Comparison of ENCODE assay signal across 22 cellular contexts in genomic region chr17:18360518-18360917, GRCh38. TPM values are rescaled to one million over a fixed set of nuclear protein-coding genes. Genes with fewer than 3 reads are reported as not detected.
DNase-seq lines count a peak whose midpoint lies in the region; ATAC-seq, FAIRE-seq and TF ChIP-seq lines count a peak whose summit lies in the region.
"Had no signal": no experiment of that assay in that cellular context is flagged by ENCODE, and none has a peak within 500 bp of the region (broad histone marks: within the 10 kb centered on the region; RNA-seq: fewer than 3 reads in every experiment).

No MANE protein-coding gene starts in this region.

- H3K4me2 ChIP-seq in HepG2 (ENCODE audit: low read depth, low read length) (no peak overlapping the region), neural progenitor cell (no peak overlapping the region)

- H3K27ac ChIP-seq in RWPE1 (peak overlapping the region; percentile 67), HepG2 (ENCODE audit: extremely low read length, insufficient read depth, low read length) (no peak overlapping the region), neural progenitor cell (no peak overlapping the region)
- H3K27ac ChIP-seq: C4-2B, GM23248 had no signal

- H3K9ac ChIP-seq in HepG2 (ENCODE audit: insufficient read depth, low read depth, low read length), result no peak overlapping the region
- no peak overlapping the region for H3K9ac ChIP-seq in neural progenitor cell
- H3K9ac ChIP-seq: GM23248 had no signal

- no peaks in the 10 kb centered on the region for H3F3A ChIP-seq in neural progenitor cell (ENCODE audit: low read depth)

- peak overlapping the region; percentile 24 for H3K4me3 Mint-ChIP-seq in Caco-2 (ENCODE audit: unreplicated experiment)
- H3K4me3 Mint-ChIP-seq in neural progenitor cell, result peak overlapping the region; percentile 41

- H3K27me3 Mint-ChIP-seq in Caco-2 (ENCODE audit: insufficient read depth, unreplicated experiment) (no peaks in the 10 kb centered on the region), neural progenitor cell (ENCODE audit: insufficient read depth, low read depth) (peaks cover 3% of the 10 kb centered on the region)

- FAIRE-seq in HepG2 (lab: Jason Lieb, UNC), result no peak
- FAIRE-seq: GM12878 had no signal

- no peak for TF ChIP-seq POLR2A in HepG2 (IDR thresholded peaks at IDR 0.05; ENCODE audit: insufficient read depth in 1 of 2, low read depth in 2 of 2, low read length in 2 of 2)

- WGBS in HepG2 (ENCODE audit: low lambda C conversion rate), result 98% methylated on average over 8 of the region's 8 CpGs

- no peaks in the 10 kb centered on the region for H3K27me3 ChIP-seq in Caco-2 (replicated peaks; ENCODE audit: control insufficient read depth, insufficient read depth, low read length)
- H3K27me3 ChIP-seq in HepG2 (ENCODE audit: control insufficient read depth in 1 of 2, insufficient read depth in 2 of 2, low read length in 2 of 2), result no peaks in the 10 kb centered on the region; a peak in 1 of 5 replicates
- H3K27me3 ChIP-seq in neural progenitor cell, result no peaks in the 10 kb centered on the region

- H3K79me2 ChIP-seq in HepG2 (ENCODE audit: insufficient read depth, low read length) (peaks cover 15% of the 10 kb centered on the region), neural progenitor cell (ENCODE audit: low read depth) (peaks cover 46% of the 10 kb centered on the region)

- H3K27ac Mint-ChIP-seq in Caco-2 (ENCODE audit: unreplicated experiment) (no peak overlapping the region), neural progenitor cell (no peak overlapping the region)

- no peak for ATAC-seq in HepG2
- ATAC-seq: GM12878, PC-3, SK-N-SH treated with all-trans-retinoic acid at 6 μM for 48 hours had no signal

- POLR2A ChIA-PET in Caco-2 (lab: Charles Lee), result no interaction called here
- POLR2A ChIA-PET in RWPE1 (lab: Yijun Ruan, JAX; ENCODE audit: low non-redundant PET), result no interaction called here
- POLR2A ChIA-PET in HepG2 (lab: Yijun Ruan, JAX), result no interaction called here

- BruUV-seq in Caco-2 (replicated peaks; lab: Mats Ljungman, UMichigan) (no TSS peak), HepG2 (replicated peaks; lab: Mats Ljungman, UMichigan) (no TSS peak)

- no peak overlapping the region for H3K4me3 ChIP-seq in Caco-2 (ENCODE audit: low read depth, low read length)
- H3K4me3 ChIP-seq in HepG2 (replicated peaks in 1 of 3; ENCODE audit: insufficient read depth in 1 of 3, low read depth in 2 of 3, low read length in 3 of 3), result no peak overlapping the region
- no peak overlapping the region for H3K4me3 ChIP-seq in neural progenitor cell
- H3K4me3 ChIP-seq: GM12878, GM23248 had no signal

- H4K20me1 ChIP-seq in HepG2 (ENCODE audit: insufficient read depth, low read length), result no peaks in the 10 kb centered on the region
- H4K20me1 ChIP-seq in neural progenitor cell (ENCODE audit: low read depth), result no peaks in the 10 kb centered on the region

- no peaks in the 10 kb centered on the region for H3K9me3 Mint-ChIP-seq in Caco-2 (ENCODE audit: unreplicated experiment)
- H3K9me3 Mint-ChIP-seq in neural progenitor cell, result no peaks in the 10 kb centered on the region

- no peaks in the 10 kb centered on the region; the same call in 1 of the 2 replicates for H3K36me3 ChIP-seq in Caco-2 (ENCODE audit: control insufficient read depth, insufficient read depth, low read length)
- H3K36me3 ChIP-seq in HepG2 (replicated peaks in 1 of 2; ENCODE audit: control insufficient read depth in 1 of 2, insufficient read depth in 2 of 2, low read length in 2 of 2), result 0 out of 5 replicates have a peak, but pooled peaks cover 0 to 5% of the 10 kb centered on the region in 2 experiments
- no peaks in the 10 kb centered on the region for H3K36me3 ChIP-seq in neural progenitor cell

- H3K36me3 Mint-ChIP-seq in Caco-2 (ENCODE audit: insufficient read depth, unreplicated experiment), result peaks cover 46% of the 10 kb centered on the region
- H3K36me3 Mint-ChIP-seq in neural progenitor cell, result peaks cover 8% of the 10 kb centered on the region

- TF ChIP-seq EP300 in HepG2 (IDR thresholded peaks at IDR 0.05; ENCODE audit: low read depth in 2 of 2, low read length in 2 of 2), result no peak
- TF ChIP-seq EP300 in HepG2 (CRISPR knock-in tag; IDR thresholded peaks at IDR 0.05; ENCODE audit: borderline replicate concordance), result no peak

- H3K9me3 ChIP-seq in Caco-2 (no peaks in the 10 kb centered on the region), HepG2 (ENCODE audit: low read length) (no peaks in the 10 kb centered on the region), neural progenitor cell (ENCODE audit: low read depth) (no peaks in the 10 kb centered on the region)

- intact Hi-C loops in Caco-2 (cut with micrococcal nuclease; ENCODE audit: unreplicated experiment), result loop anchor here (5.0 kb wide), 2 partner anchors 178 to 578 kb away; partner anchors contain the start of gene ALKBH5
- intact Hi-C loops in HepG2 (cut with micrococcal nuclease; ENCODE audit: unreplicated experiment), result loop anchor here (10.0 kb wide), 1 partner anchor 46 kb away; the partner anchor contains the start of genes SMCR8 and TOP3A

- H2AFZ ChIP-seq in HepG2 (ENCODE audit: low read length), result no peak overlapping the region
- no peak overlapping the region for H2AFZ ChIP-seq in neural progenitor cell (replicated peaks)
- H2AFZ ChIP-seq: GM23248 had no signal

- no peak for TF ChIP-seq RAD21 in HepG2 (CRISPR knock-in tag; IDR thresholded peaks at IDR 0.05)

- no peak for DNase-seq in Caco-2
- no peak for DNase-seq in RWPE1 (ENCODE audit: low spot score)
- DNase-seq in HepG2 (ENCODE audit: low spot score), result no peak
- DNase-seq in neural progenitor cell (ENCODE audit: low spot score), result no peak
- DNase-seq in NCI-H226, result no peak
- DNase-seq in DMS153 (lab: John Stamatoyannopoulos, UW), result no peak
- DNase-seq in H4 (ENCODE audit: low spot score), result no peak
- DNase-seq: AML-193, GM23248, HCEC 1CT, KBM-7, NCI-H1417, NCI-H187, NCI-H2107, NCI-H345, NCI-H526, PC-3, RPMI8226, SIG-M5 had no signal

- peaks cover 7% of the 10 kb centered on the region for H3K4me1 Mint-ChIP-seq in Caco-2 (ENCODE audit: low read depth, unreplicated experiment)
- peaks cover 17% of the 10 kb centered on the region for H3K4me1 Mint-ChIP-seq in neural progenitor cell

- in situ Hi-C loops in HepG2 (cut with HindIII; ENCODE audit: extremely low pct_ligation_motif_present, low pct_unique_long_range_greater_than_20kb), result no loop called here

- H3K4me1 ChIP-seq in Caco-2 (0 out of 2 replicates have a peak, but pooled peaks cover 4% of the 10 kb centered on the region), HepG2 (ENCODE audit: insufficient read depth, low read length) (peaks cover 34% of the 10 kb centered on the region), neural progenitor cell (peaks cover 5% of the 10 kb centered on the region)

- TF ChIP-seq CTCF in Caco-2 (IDR thresholded peaks at IDR 0.05; ENCODE audit: insufficient read depth in 1 of 2, low read depth in 1 of 2, low read length in 1 of 2, severe bottlenecking in 1 of 2, unreplicated experiment in 1 of 2) (no peak), RWPE1 (conservative IDR thresholded peaks at IDR 0.05; ENCODE audit: low read depth) (no peak), HepG2 (CRISPR knock-in tag; IDR thresholded peaks at IDR 0.05) (no peak), neural progenitor cell (IDR thresholded peaks at IDR 0.05) (no peak)

- CTCF ChIA-PET in Caco-2 (lab: Charles Lee) (no interaction called here), RWPE1 (lab: Yijun Ruan, JAX) (no interaction called here), HepG2 (lab: Yijun Ruan, JAX; ENCODE audit: low intra/inter-chr PET ratio, low total read pairs) (no interaction called here)

RNA-seq across cellular contexts. Expression of gene SHMT1, which starts 2.8 kb away (rescaled TPM):
- 69.4 and 72.4 TPM in 2 replicates for total RNA-seq in Caco-2 (2022)
- total RNA-seq in HepG2 (2016; rRNA removed; fragmentation: Illumina TruSeq; extraction: Trizol), result 48.8 and 58.7 TPM in 2 replicates
- total RNA-seq in HepG2 (2016; cell fraction: cytosol; rRNA removed; fragmentation: Illumina TruSeq; extraction: Trizol; ENCODE audit: low read depth), result 11.1 and 11.2 TPM in 2 replicates
- total RNA-seq in HepG2 (2016; cell fraction: insoluble cytoplasmic fraction; rRNA removed; fragmentation: Illumina TruSeq; extraction: Trizol), result 49.2 and 50.8 TPM in 2 replicates
- total RNA-seq in HepG2 (2016; cell fraction: membrane; rRNA removed; fragmentation: Illumina TruSeq; extraction: Trizol), result 17.5 and 20.3 TPM in 2 replicates
- total RNA-seq in HepG2 (2016; cell fraction: nucleus; rRNA removed; fragmentation: Illumina TruSeq; extraction: Trizol), result 31.7 and 35.9 TPM in 2 replicates
- polyA plus RNA-seq in HepG2 (2011; rRNA removed), result 19.0 and 21.3 TPM in 2 replicates
- polyA plus RNA-seq in HepG2 (2011; cell fraction: cytosol; rRNA removed), result 16.7 and 24.0 TPM in 2 replicates
- 24.0 and 28.6 TPM in 2 replicates for polyA plus RNA-seq in HepG2 (2011; cell fraction: nucleus; rRNA removed)
- polyA plus RNA-seq in HepG2 (2012), result 12.2 and 16.3 TPM in 2 replicates
- 6.9 TPM in 2 replicates for polyA plus RNA-seq in HepG2 (2016; cell fraction: cytosol; fragmentation: Illumina TruSeq; extraction: Trizol; ENCODE audit: low read depth)
- 54.8 and 66.4 TPM in 2 replicates for polyA plus RNA-seq in HepG2 (2016; cell fraction: insoluble cytoplasmic fraction; fragmentation: Illumina TruSeq; extraction: Trizol; ENCODE audit: low read depth)
- 12.1 and 12.6 TPM in 2 replicates for polyA plus RNA-seq in HepG2 (2016; cell fraction: membrane; fragmentation: Illumina TruSeq; extraction: Trizol; ENCODE audit: low read depth)
- 57.4 and 62.8 TPM in 2 replicates for polyA plus RNA-seq in HepG2 (2016; cell fraction: nucleus; fragmentation: Illumina TruSeq; extraction: Trizol; ENCODE audit: insufficient read depth, low read depth)
- polyA minus RNA-seq in HepG2 (2011; rRNA and poly(A)+ RNA removed; ENCODE audit: low replicate concordance), result 38.5 and 58.3 TPM in 2 replicates
- 12.9 and 14.2 TPM in 2 replicates for polyA minus RNA-seq in HepG2 (2011; cell fraction: cytosol; rRNA and poly(A)+ RNA removed)
- polyA minus RNA-seq in HepG2 (2011; cell fraction: nucleus; rRNA and poly(A)+ RNA removed), result 19.5 and 30.6 TPM in 2 replicates
- total RNA-seq in neural progenitor cell (ENCODE audit: low replicate concordance), result 26.3 and 38.5 TPM in 2 replicates
- total RNA-seq in H4 (2014; rRNA removed; shearing (Covaris generic)), result 27.6 and 27.7 TPM in 2 replicates

RNA-seq across cellular contexts. Expression of gene EVPLL, which starts 17.1 kb away (rescaled TPM):
- total RNA-seq in Caco-2 (2022) (not detected in 2 replicates), HepG2 (2016; rRNA removed; fragmentation: Illumina TruSeq; extraction: Trizol) (0.07 TPM in 1 of 2 replicates, not detected in the other), neural progenitor cell (ENCODE audit: low replicate concordance) (not detected in 2 replicates)
- total RNA-seq in HepG2 (2016; cell fraction: cytosol; rRNA removed; fragmentation: Illumina TruSeq; extraction: Trizol; ENCODE audit: low read depth), result not detected in 2 replicates
- 0.11 TPM in 1 of 2 replicates, not detected in the other for total RNA-seq in HepG2 (2016; cell fraction: insoluble cytoplasmic fraction; rRNA removed; fragmentation: Illumina TruSeq; extraction: Trizol)
- total RNA-seq in HepG2 (2016; cell fraction: membrane; rRNA removed; fragmentation: Illumina TruSeq; extraction: Trizol), result not detected in 2 replicates
- not detected in 2 replicates for total RNA-seq in HepG2 (2016; cell fraction: nucleus; rRNA removed; fragmentation: Illumina TruSeq; extraction: Trizol)
- polyA plus RNA-seq in HepG2 (2011; rRNA removed), result 0.05 TPM in 1 of 2 replicates, not detected in the other
- 0.03 and 0.05 TPM in 2 replicates for polyA plus RNA-seq in HepG2 (2011; cell fraction: cytosol; rRNA removed)
- 0.14 and 0.61 TPM in 2 replicates for polyA plus RNA-seq in HepG2 (2011; cell fraction: nucleus; rRNA removed)
- not detected in 2 replicates for polyA plus RNA-seq in HepG2 (2012)
- 0.08 TPM in 1 of 2 replicates, not detected in the other for polyA plus RNA-seq in HepG2 (2016; cell fraction: cytosol; fragmentation: Illumina TruSeq; extraction: Trizol; ENCODE audit: low read depth)
- not detected in 2 replicates for polyA plus RNA-seq in HepG2 (2016; cell fraction: insoluble cytoplasmic fraction; fragmentation: Illumina TruSeq; extraction: Trizol; ENCODE audit: low read depth)
- not detected in 2 replicates for polyA plus RNA-seq in HepG2 (2016; cell fraction: membrane; fragmentation: Illumina TruSeq; extraction: Trizol; ENCODE audit: low read depth)
- 0.29 TPM in 1 of 2 replicates, not detected in the other for polyA plus RNA-seq in HepG2 (2016; cell fraction: nucleus; fragmentation: Illumina TruSeq; extraction: Trizol; ENCODE audit: insufficient read depth, low read depth)
- 1.4 TPM in 1 of 2 replicates, not detected in the other for polyA minus RNA-seq in HepG2 (2011; rRNA and poly(A)+ RNA removed; ENCODE audit: low replicate concordance)
- polyA minus RNA-seq in HepG2 (2011; cell fraction: cytosol; rRNA and poly(A)+ RNA removed), result not detected in 2 replicates
- polyA minus RNA-seq in HepG2 (2011; cell fraction: nucleus; rRNA and poly(A)+ RNA removed), result not detected in 2 replicates
- total RNA-seq in H4 (2014; rRNA removed; shearing (Covaris generic)), result 0.35 TPM in 1 of 2 replicates, not detected in the other
- total RNA-seq: GM12878, GM23248 had no signal
- polyA plus RNA-seq: GM12878, GM23248 had no signal

RNA-seq across cellular contexts. Expression of gene SMCR8, which starts 45.4 kb away (rescaled TPM):
- total RNA-seq in Caco-2 (2022) (28.4 TPM in 2 replicates), HepG2 (2016; rRNA removed; fragmentation: Illumina TruSeq; extraction: Trizol) (11.8 and 16.6 TPM in 2 replicates), neural progenitor cell (ENCODE audit: low replicate concordance) (8.9 and 11.9 TPM in 2 replicates)
- 1.3 and 1.4 TPM in 2 replicates for total RNA-seq in HepG2 (2016; cell fraction: cytosol; rRNA removed; fragmentation: Illumina TruSeq; extraction: Trizol; ENCODE audit: low read depth)
- total RNA-seq in HepG2 (2016; cell fraction: insoluble cytoplasmic fraction; rRNA removed; fragmentation: Illumina TruSeq; extraction: Trizol), result 11.9 and 13.2 TPM in 2 replicates
- total RNA-seq in HepG2 (2016; cell fraction: membrane; rRNA removed; fragmentation: Illumina TruSeq; extraction: Trizol), result 6.2 and 6.5 TPM in 2 replicates
- total RNA-seq in HepG2 (2016; cell fraction: nucleus; rRNA removed; fragmentation: Illumina TruSeq; extraction: Trizol), result 11.0 and 13.5 TPM in 2 replicates
- 7.6 and 7.7 TPM in 2 replicates for polyA plus RNA-seq in HepG2 (2011; rRNA removed)
- polyA plus RNA-seq in HepG2 (2011; cell fraction: cytosol; rRNA removed), result 5.1 and 5.4 TPM in 2 replicates
- polyA plus RNA-seq in HepG2 (2011; cell fraction: nucleus; rRNA removed), result 12.3 and 12.5 TPM in 2 replicates
- polyA plus RNA-seq in HepG2 (2012), result 7.5 and 8.8 TPM in 2 replicates
- 0.59 and 0.60 TPM in 2 replicates for polyA plus RNA-seq in HepG2 (2016; cell fraction: cytosol; fragmentation: Illumina TruSeq; extraction: Trizol; ENCODE audit: low read depth)
- polyA plus RNA-seq in HepG2 (2016; cell fraction: insoluble cytoplasmic fraction; fragmentation: Illumina TruSeq; extraction: Trizol; ENCODE audit: low read depth), result 7.3 and 9.5 TPM in 2 replicates
- polyA plus RNA-seq in HepG2 (2016; cell fraction: membrane; fragmentation: Illumina TruSeq; extraction: Trizol; ENCODE audit: low read depth), result 1.6 and 1.8 TPM in 2 replicates
- 14.1 and 15.0 TPM in 2 replicates for polyA plus RNA-seq in HepG2 (2016; cell fraction: nucleus; fragmentation: Illumina TruSeq; extraction: Trizol; ENCODE audit: insufficient read depth, low read depth)
- polyA minus RNA-seq in HepG2 (2011; rRNA and poly(A)+ RNA removed; ENCODE audit: low replicate concordance), result 14.3 and 17.2 TPM in 2 replicates
- 7.2 and 9.1 TPM in 2 replicates for polyA minus RNA-seq in HepG2 (2011; cell fraction: cytosol; rRNA and poly(A)+ RNA removed)
- polyA minus RNA-seq in HepG2 (2011; cell fraction: nucleus; rRNA and poly(A)+ RNA removed), result 17.6 and 19.5 TPM in 2 replicates
- total RNA-seq in H4 (2014; rRNA removed; shearing (Covaris generic)), result 6.3 and 7.3 TPM in 2 replicates

RNA-seq across cellular contexts. Expression of gene TOP3A, which starts 45.7 kb away (rescaled TPM):
- 73.7 and 81.1 TPM in 2 replicates for total RNA-seq in Caco-2 (2022)
- 30.7 and 36.8 TPM in 2 replicates for total RNA-seq in HepG2 (2016; rRNA removed; fragmentation: Illumina TruSeq; extraction: Trizol)
- total RNA-seq in HepG2 (2016; cell fraction: cytosol; rRNA removed; fragmentation: Illumina TruSeq; extraction: Trizol; ENCODE audit: low read depth), result 13.1 and 14.9 TPM in 2 replicates
- total RNA-seq in HepG2 (2016; cell fraction: insoluble cytoplasmic fraction; rRNA removed; fragmentation: Illumina TruSeq; extraction: Trizol), result 27.4 and 35.0 TPM in 2 replicates
- 17.3 and 17.9 TPM in 2 replicates for total RNA-seq in HepG2 (2016; cell fraction: membrane; rRNA removed; fragmentation: Illumina TruSeq; extraction: Trizol)
- 42.4 and 45.8 TPM in 2 replicates for total RNA-seq in HepG2 (2016; cell fraction: nucleus; rRNA removed; fragmentation: Illumina TruSeq; extraction: Trizol)
- 15.4 and 16.9 TPM in 2 replicates for polyA plus RNA-seq in HepG2 (2011; rRNA removed)
- 9.1 and 10.4 TPM in 2 replicates for polyA plus RNA-seq in HepG2 (2011; cell fraction: cytosol; rRNA removed)
- polyA plus RNA-seq in HepG2 (2011; cell fraction: nucleus; rRNA removed), result 19.7 and 20.7 TPM in 2 replicates
- polyA plus RNA-seq in HepG2 (2012), result 15.1 and 17.3 TPM in 2 replicates
- polyA plus RNA-seq in HepG2 (2016; cell fraction: cytosol; fragmentation: Illumina TruSeq; extraction: Trizol; ENCODE audit: low read depth), result 2.3 and 2.6 TPM in 2 replicates
- 21.2 and 22.7 TPM in 2 replicates for polyA plus RNA-seq in HepG2 (2016; cell fraction: insoluble cytoplasmic fraction; fragmentation: Illumina TruSeq; extraction: Trizol; ENCODE audit: low read depth)
- 6.3 and 6.6 TPM in 2 replicates for polyA plus RNA-seq in HepG2 (2016; cell fraction: membrane; fragmentation: Illumina TruSeq; extraction: Trizol; ENCODE audit: low read depth)
- polyA plus RNA-seq in HepG2 (2016; cell fraction: nucleus; fragmentation: Illumina TruSeq; extraction: Trizol; ENCODE audit: insufficient read depth, low read depth), result 55.0 and 64.3 TPM in 2 replicates
- polyA minus RNA-seq in HepG2 (2011; rRNA and poly(A)+ RNA removed; ENCODE audit: low replicate concordance), result 49.6 and 93.1 TPM in 2 replicates
- polyA minus RNA-seq in HepG2 (2011; cell fraction: cytosol; rRNA and poly(A)+ RNA removed), result 17.6 TPM in 2 replicates
- 46.6 and 52.9 TPM in 2 replicates for polyA minus RNA-seq in HepG2 (2011; cell fraction: nucleus; rRNA and poly(A)+ RNA removed)
- total RNA-seq in neural progenitor cell (ENCODE audit: low replicate concordance), result 49.2 and 67.8 TPM in 2 replicates
- total RNA-seq in H4 (2014; rRNA removed; shearing (Covaris generic)), result 25.6 and 31.1 TPM in 2 replicates
